9 cellular contexts compared by ENCODE assay signal in the genomic region with DNA sequence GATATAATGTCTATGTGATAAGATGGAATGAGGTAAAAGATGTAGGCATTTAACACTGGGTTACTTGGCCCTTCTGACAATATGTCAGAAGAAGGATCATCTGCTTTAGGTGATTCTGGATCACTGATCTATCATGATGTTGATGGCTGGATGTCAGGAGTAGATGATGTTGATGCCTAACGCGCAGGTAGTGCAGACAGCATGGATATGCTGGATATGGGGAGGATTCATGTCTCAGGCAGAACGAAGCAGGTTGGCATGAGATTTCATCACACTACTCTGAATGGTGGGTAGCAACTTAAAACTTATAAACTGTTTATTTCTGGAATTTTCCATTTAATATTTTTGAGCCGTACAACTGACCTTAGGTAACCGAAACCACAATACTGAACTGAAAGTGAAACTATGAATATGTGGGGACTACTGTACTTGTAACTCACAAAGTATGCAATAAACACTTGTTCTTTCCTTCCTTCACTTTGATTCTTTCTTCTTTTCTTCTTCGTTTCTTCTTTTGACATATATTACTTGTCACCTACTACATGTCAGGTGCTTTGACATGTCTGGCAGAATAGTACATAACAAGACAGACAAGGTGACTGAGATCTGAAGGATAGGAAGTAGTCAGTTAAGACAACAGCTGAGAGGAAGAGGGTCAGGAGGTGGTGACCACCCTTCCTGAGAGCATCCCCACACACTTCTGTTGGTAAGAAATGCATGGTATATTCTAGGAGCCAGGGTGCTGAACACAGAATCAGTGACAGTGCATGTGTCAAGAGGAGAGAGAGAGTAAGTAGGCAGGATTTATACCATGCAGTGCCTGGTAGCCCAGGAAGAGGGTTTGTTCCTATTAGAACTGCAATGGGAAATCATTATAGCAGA.
A peak's percentile ranks its signal among the peaks of the same experiment; 100 is the strongest.
DNase-seq lines count a peak whose midpoint lies in the region; ATAC-seq, FAIRE-seq and TF ChIP-seq lines count a peak whose summit lies in the region.
"Had no signal": no experiment of that assay in that cellular context is flagged by ENCODE, and none has a peak within 500 bp of the region (broad histone marks: within the 10 kb centered on the region; RNA-seq: fewer than 3 reads in every experiment).

No MANE protein-coding gene starts in this region.

- no peaks in the 10 kb centered on the region for H3K9me3 Mint-ChIP-seq in activated CD8-positive, alpha-beta T cell treated with anti-CD3 and anti-CD28 coated beads, Interleukin-2, amount 10 ng/mL, durations not matched to agents 7 days and 5 days (ENCODE audit: insufficient read depth)
- no peaks in the 10 kb centered on the region for H3K9me3 Mint-ChIP-seq in activated CD8-positive, alpha-beta T cell treated with anti-CD3 and anti-CD28 coated beads for 36 hours

- CTCF ChIA-PET in activated CD8-positive, alpha-beta T cell treated with anti-CD3 and anti-CD28 coated beads, Interleukin-2, amount 10 ng/mL, durations not matched to agents 7 days and 5 days (lab: Charles Lee) = no interaction called here
- CTCF ChIA-PET in activated CD8-positive, alpha-beta T cell treated with anti-CD3 and anti-CD28 coated beads for 36 hours (lab: Charles Lee) = no interaction called here

- no peak for TF ChIP-seq POLR2A in transverse colon (IDR thresholded peaks at IDR 0.05)

- H3K4me1 Mint-ChIP-seq in activated CD8-positive, alpha-beta T cell treated with anti-CD3 and anti-CD28 coated beads, Interleukin-2, amount 10 ng/mL, durations not matched to agents 7 days and 5 days (ENCODE audit: low read depth) = peaks cover 4% of the 10 kb centered on the region
- peaks cover 3% of the 10 kb centered on the region for H3K4me1 Mint-ChIP-seq in activated CD8-positive, alpha-beta T cell treated with anti-CD3 and anti-CD28 coated beads for 36 hours (ENCODE audit: low read depth)

- H3K27me3 ChIP-seq in adipocyte (replicated peaks; ENCODE audit: control insufficient read depth, insufficient read depth, low read length) (no peaks in the 10 kb centered on the region), transverse colon (no peaks in the 10 kb centered on the region)

- H3K27ac Mint-ChIP-seq in activated CD8-positive, alpha-beta T cell treated with anti-CD3 and anti-CD28 coated beads, Interleukin-2, amount 10 ng/mL, durations not matched to agents 7 days and 5 days = no peak overlapping the region
- H3K27ac Mint-ChIP-seq in activated CD8-positive, alpha-beta T cell treated with anti-CD3 and anti-CD28 coated beads for 36 hours = no peak overlapping the region

- 61 to 62% methylated on average over 6 of the region's 6 CpGs for WGBS in transverse colon (ENCODE audit: low coverage in 1 of 2), 2 donors

- no peak for TF ChIP-seq CTCF in activated CD8-positive, alpha-beta T cell treated with anti-CD3 and anti-CD28 coated beads for 36 hours (IDR thresholded peaks at IDR 0.05)
- no peak for TF ChIP-seq CTCF in transverse colon (IDR thresholded peaks at IDR 0.05)

- peak overlapping the region; percentile 16 for H3K4me3 Mint-ChIP-seq in activated CD8-positive, alpha-beta T cell treated with anti-CD3 and anti-CD28 coated beads, Interleukin-2, amount 10 ng/mL, durations not matched to agents 7 days and 5 days
- no peak overlapping the region for H3K4me3 Mint-ChIP-seq in activated CD8-positive, alpha-beta T cell treated with anti-CD3 and anti-CD28 coated beads for 36 hours

- ATAC-seq in activated CD8-positive, alpha-beta T cell treated with anti-CD3 and anti-CD28 coated beads, Interleukin-2, amount 10 ng/mL, durations not matched to agents 7 days and 5 days = no peak
- ATAC-seq in activated CD8-positive, alpha-beta T cell treated with anti-CD3 and anti-CD28 coated beads for 36 hours = no peak
- peak; percentile 51 for ATAC-seq in HG03139 (IDR thresholded peaks at IDR 0.05; ENCODE audit: unreplicated experiment)

- H3K36me3 ChIP-seq in adipocyte (ENCODE audit: control insufficient read depth, insufficient read depth, low read length, severe bottlenecking) = no peaks in the 10 kb centered on the region
- H3K36me3 ChIP-seq in transverse colon = no peaks in the 10 kb centered on the region

- intact Hi-C loops in activated CD8-positive, alpha-beta T cell treated with anti-CD3 and anti-CD28 coated beads for 36 hours (cut with micrococcal nuclease) = no loop called here
- intact Hi-C loops in transverse colon (cut with DNase I; ENCODE audit: low total_unique reads) = no loop called here

- H3K36me3 Mint-ChIP-seq in activated CD8-positive, alpha-beta T cell treated with anti-CD3 and anti-CD28 coated beads, Interleukin-2, amount 10 ng/mL, durations not matched to agents 7 days and 5 days (ENCODE audit: low read depth) = no peaks in the 10 kb centered on the region
- H3K36me3 Mint-ChIP-seq in activated CD8-positive, alpha-beta T cell treated with anti-CD3 and anti-CD28 coated beads for 36 hours (ENCODE audit: low read depth) = no peaks in the 10 kb centered on the region

- no peak for DNase-seq in activated CD8-positive, alpha-beta T cell treated with anti-CD3 and anti-CD28 coated beads, Interleukin-2, amount 10 ng/mL, durations not matched to agents 7 days and 5 days
- no peak for DNase-seq in activated CD8-positive, alpha-beta T cell treated with anti-CD3 and anti-CD28 coated beads for 36 hours
- peak; percentile 2 for DNase-seq in adipocyte (ENCODE audit: low read depth)
- DNase-seq in transverse colon = no peak
- DNase-seq in dedifferentiated amniotic fluid mesenchymal stem cell (ENCODE audit: extremely low spot score) = no peak
- no peak for DNase-seq in NCI-H2227 treated with DMSO at 0.1 percent for 48 hours (lab: John Stamatoyannopoulos, UW)
- no peak for DNase-seq in urothelium cell line (ENCODE audit: low spot score)
- DNase-seq: stimulated activated CD4-positive, alpha-beta T cell treated with anti-CD3 and anti-CD28 coated beads, Interleukin-15, amount 100 ng/mL, for 24 hours had no signal

- POLR2A ChIA-PET in activated CD8-positive, alpha-beta T cell treated with anti-CD3 and anti-CD28 coated beads, Interleukin-2, amount 10 ng/mL, durations not matched to agents 7 days and 5 days (lab: Charles Lee) = no interaction called here
- POLR2A ChIA-PET in activated CD8-positive, alpha-beta T cell treated with anti-CD3 and anti-CD28 coated beads for 36 hours (lab: Charles Lee) = no interaction called here

- FAIRE-seq in urothelium cell line (lab: Jason Lieb, UNC) = no peak

- in situ Hi-C loops in transverse colon (cut with MboI; ENCODE audit: low pct_ligation_motif_present in 1 of 4, low pct_unique_long_range_greater_than_20kb in 1 of 4, low sequenced_read_pairs in 3 of 4) = no loop called here

- H3K27ac ChIP-seq in transverse colon = no peak overlapping the region

- H3K4me3 ChIP-seq in adipocyte (ENCODE audit: low read length) (peak overlapping the region; percentile 32), transverse colon (peak overlapping the region in 3 of 4 donors; percentile 0 to 33 (median 3))

- TF ChIP-seq EP300 in transverse colon (IDR thresholded peaks at IDR 0.05; ENCODE audit: low read depth) = no peak

- no peak overlapping the region for H3K9ac ChIP-seq in adipocyte (ENCODE audit: low read length)

- H3K4me1 ChIP-seq in adipocyte (ENCODE audit: control insufficient read depth, insufficient read depth, low read length) (no peaks in the 10 kb centered on the region), transverse colon (no peaks in the 10 kb centered on the region)

- no peaks in the 10 kb centered on the region for H3K27me3 Mint-ChIP-seq in activated CD8-positive, alpha-beta T cell treated with anti-CD3 and anti-CD28 coated beads, Interleukin-2, amount 10 ng/mL, durations not matched to agents 7 days and 5 days (ENCODE audit: low read depth)
- no peaks in the 10 kb centered on the region for H3K27me3 Mint-ChIP-seq in activated CD8-positive, alpha-beta T cell treated with anti-CD3 and anti-CD28 coated beads for 36 hours

- no peaks in the 10 kb centered on the region for H3K9me3 ChIP-seq in adipocyte (ENCODE audit: control insufficient read depth, low read length)
- H3K9me3 ChIP-seq in transverse colon = no peaks in the 10 kb centered on the region
